ENCODE assay signal across 10 cellular contexts in the genomic region with DNA sequence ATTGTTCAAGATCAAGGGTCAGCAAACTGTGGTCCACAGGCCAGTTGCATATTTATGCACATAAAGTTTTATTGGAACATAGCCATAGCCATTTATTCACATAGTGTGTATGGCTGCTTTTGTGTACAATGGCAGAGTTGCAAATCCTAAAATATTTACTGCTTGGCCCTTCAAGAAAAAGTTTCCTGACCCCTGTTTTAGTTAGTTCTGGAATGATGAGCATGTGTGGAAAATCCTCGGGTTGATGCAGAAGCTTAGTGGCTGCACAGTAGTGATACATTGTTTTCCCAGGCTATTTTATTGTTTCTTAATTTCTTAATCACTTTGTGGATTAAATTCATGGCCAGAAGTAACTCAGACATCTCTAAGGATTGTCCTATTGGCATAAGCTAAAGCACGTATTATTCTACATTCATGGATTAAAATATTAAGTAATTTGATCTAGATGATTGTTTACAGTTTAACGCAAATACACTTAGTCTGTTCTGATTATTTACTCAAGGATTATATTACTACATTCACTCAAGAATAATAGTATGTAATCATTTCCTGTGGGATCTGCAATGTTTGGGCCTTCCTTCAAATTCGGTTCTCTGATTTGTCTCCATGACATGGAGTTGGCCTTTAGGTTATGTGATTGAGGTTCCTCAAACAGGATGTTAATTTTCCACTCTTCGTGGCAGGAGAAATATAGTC. TPM values are rescaled to one million over a fixed set of nuclear protein-coding genes. Genes with fewer than 3 reads are reported as not detected.
A peak's percentile ranks its signal among the peaks of the same experiment; 100 is the strongest.
DNase-seq lines count a peak whose midpoint lies in the region; ATAC-seq and TF ChIP-seq lines count a peak whose summit lies in the region.
"Had no signal": no experiment of that assay in that cellular context is flagged by ENCODE, and none has a peak within 500 bp of the region (broad histone marks: within the 10 kb centered on the region; RNA-seq: fewer than 3 reads in every experiment).

No MANE protein-coding gene starts in this region.

- peak overlapping the region; percentile 95 for H3K27ac ChIP-seq in RWPE2 (ENCODE audit: poor library complexity, severe bottlenecking)
- H3K27ac ChIP-seq in upper lobe of right lung = peak overlapping the region; percentile 9

- no peak overlapping the region for H3K4me3 ChIP-seq in RWPE2 (ENCODE audit: severe bottlenecking)
- no peak overlapping the region for H3K4me3 ChIP-seq in fibroblast of villous mesenchyme (ENCODE audit: low read depth, low read length)
- no peak overlapping the region for H3K4me3 ChIP-seq in upper lobe of right lung

- peaks cover 15% of the 10 kb centered on the region for H3K9me3 ChIP-seq in RWPE2 (ENCODE audit: severe bottlenecking)
- H3K9me3 ChIP-seq in upper lobe of right lung = no peaks in the 10 kb centered on the region

- intact Hi-C loops in upper lobe of right lung (cut with DNase I) = no loop called here

- peaks cover 51% of the 10 kb centered on the region for H3K4me1 ChIP-seq in RWPE2 (ENCODE audit: insufficient read depth, poor library complexity, severe bottlenecking)
- peaks cover 25% of the 10 kb centered on the region for H3K4me1 ChIP-seq in upper lobe of right lung

- no peaks in the 10 kb centered on the region for H3K36me3 ChIP-seq in RWPE2 (ENCODE audit: low read depth)
- no peaks in the 10 kb centered on the region for H3K36me3 ChIP-seq in upper lobe of right lung

- ATAC-seq in RWPE2 (ENCODE audit: low read depth) = peak; percentile 50
- ATAC-seq in upper lobe of right lung = peak; percentile 42
- no peak for ATAC-seq in HG03442 (IDR thresholded peaks at IDR 0.05; ENCODE audit: unreplicated experiment)

- DNase-seq in NCI-H2171 treated with DMSO at 0.1 percent for 48 hours (lab: John Stamatoyannopoulos, UW) = peak; percentile 29
- DNase-seq in NCI-H2171 (lab: John Stamatoyannopoulos, UW) = no peak
- DNase-seq in RWPE2 (ENCODE audit: low spot score) = no peak
- DNase-seq in fibroblast of villous mesenchyme (ENCODE audit: low read depth) = peak; percentile 75
- no peak for DNase-seq in upper lobe of right lung
- no peak for DNase-seq in SIG-M5 treated with dmso at 0.1 percent for 504 hours (lab: John Stamatoyannopoulos, UW; ENCODE audit: unreplicated experiment)
- DNase-seq in cerebellum (ENCODE audit: low spot score) = no peak
- DNase-seq: activated T-cell treated with anti-CD3 and anti-CD28 coated beads for 4 hours; stimulated activated naive CD4-positive, alpha-beta T cell had no signal

- TF ChIP-seq CTCF in RWPE2 (IDR thresholded peaks at IDR 0.05; ENCODE audit: poor library complexity, severe bottlenecking) (no peak), fibroblast of villous mesenchyme (IDR thresholded peaks at IDR 0.05; ENCODE audit: insufficient read depth, low read depth, low read length) (no peak), upper lobe of right lung (IDR thresholded peaks at IDR 0.05) (no peak)

- H3K27me3 ChIP-seq in RWPE2 (ENCODE audit: insufficient read depth, poor library complexity, severe bottlenecking) = no peaks in the 10 kb centered on the region
- no peaks in the 10 kb centered on the region for H3K27me3 ChIP-seq in upper lobe of right lung

RNA-seq across cellular contexts. Expression of a gene that starts 27.8 kb away (rescaled TPM):
- 16.1 and 27.2 TPM in 2 replicates for total RNA-seq in fibroblast of villous mesenchyme
- 15.3 TPM for total RNA-seq in upper lobe of right lung
- total RNA-seq in cerebellum = 20.1 TPM

RNA-seq across cellular contexts. Expression of a gene that starts 28.0 kb away (rescaled TPM):
- total RNA-seq in fibroblast of villous mesenchyme (16.8 and 32.0 TPM in 2 replicates), upper lobe of right lung (21.9 TPM), cerebellum (29.9 TPM)

RNA-seq across cellular contexts. Expression of a gene that starts 54.3 kb away (rescaled TPM):
- total RNA-seq in fibroblast of villous mesenchyme = 86.0 and 220 TPM in 2 replicates
- 27.5 TPM for total RNA-seq in upper lobe of right lung
- total RNA-seq in cerebellum = 33.7 TPM

Comparison
In these comparisons a context has a peak if more than half of its experiments do, and no peak if none do; other contexts are left out.
1. DNase-seq: peak in NCI-H2171 treated with DMSO at 0.1 percent for 48 hours (single experiment) and fibroblast of villous mesenchyme (single experiment); none in NCI-H2171 (single experiment), RWPE2 (single experiment), upper lobe of right lung (single experiment), SIG-M5 treated with dmso at 0.1 percent for 504 hours (single experiment) and cerebellum (single experiment).